Comparison of ENCODE assay signal across 15 cellular contexts in the genomic region with DNA sequence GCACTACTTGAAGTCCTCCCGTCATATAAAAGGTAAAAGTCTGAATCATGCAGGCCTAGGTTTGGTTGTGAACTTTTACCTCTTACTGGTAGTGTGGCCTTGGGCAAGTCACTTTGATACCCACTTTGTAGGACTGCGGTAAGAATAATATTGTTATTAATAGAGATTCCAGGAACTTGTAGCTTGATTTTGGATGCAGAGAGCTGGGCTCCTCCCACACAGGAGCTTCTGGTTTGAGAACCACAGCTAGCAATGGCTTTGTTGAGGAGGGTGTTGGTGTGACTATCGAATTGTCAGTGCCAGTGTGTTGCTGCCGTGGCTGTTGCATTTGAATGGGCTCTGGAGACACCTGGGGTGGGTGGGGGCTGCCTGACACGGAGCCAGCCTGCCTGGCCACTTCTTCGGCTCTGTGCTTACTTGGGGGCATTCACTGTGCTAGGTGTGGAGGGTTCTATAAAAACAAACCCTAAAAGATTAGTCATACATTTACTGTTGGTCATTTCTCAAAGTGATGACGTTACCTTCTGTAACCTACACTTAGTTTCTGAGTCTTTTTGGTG. TPM values are rescaled to one million over a fixed set of nuclear protein-coding genes. Genes with fewer than 3 reads are reported as not detected.
A peak's percentile ranks its signal among the peaks of the same experiment; 100 is the strongest.
DNase-seq lines count a peak whose midpoint lies in the region; ATAC-seq, FAIRE-seq and TF ChIP-seq lines count a peak whose summit lies in the region.
"Had no signal": no experiment of that assay in that cellular context is flagged by ENCODE, and none has a peak within 500 bp of the region (broad histone marks: within the 10 kb centered on the region; RNA-seq: fewer than 3 reads in every experiment).

No MANE protein-coding gene starts in this region.

- in situ Hi-C loops in IMR-90 (cut with MboI; ENCODE audit: low sequenced_read_pairs) = no loop called here

- no peak overlapping the region for H2BK12ac ChIP-seq in H1 (ENCODE audit: low read depth, low read length)

- H3K23me2 ChIP-seq in H1 (ENCODE audit: low read depth, low read length) = no peaks in the 10 kb centered on the region

- TF ChIP-seq CTCF in SK-N-SH (IDR thresholded peaks at IDR 0.05) (no peak), IMR-90 (conservative IDR thresholded peaks at IDR 0.05; ENCODE audit: low read depth, low read length) (no peak), H1 (IDR thresholded peaks at IDR 0.05; ENCODE audit: control extremely low read depth in 1 of 3, insufficient read depth in 1 of 3, low read depth in 1 of 3, low read length in 3 of 3) (no peak), osteoblast (IDR thresholded peaks at IDR 0.05; ENCODE audit: extremely low read depth, low read depth, low read length) (no peak), WERI-Rb-1 (IDR thresholded peaks at IDR 0.05; ENCODE audit: low read depth, low read length) (no peak)

- H3K9me2 ChIP-seq in SK-N-SH = no peaks in the 10 kb centered on the region

- peak overlapping the region; percentile 27; the same call in 1 of the 2 replicates for H2AK5ac ChIP-seq in IMR-90 (ENCODE audit: low read depth, low read length)
- no peak overlapping the region for H2AK5ac ChIP-seq in H1 (ENCODE audit: low read depth, low read length)

- intact Hi-C loops in IMR-90 (cut with micrococcal nuclease) = no loop called here

- FAIRE-seq in H1 (lab: Jason Lieb, UNC) = peak; percentile 19
- FAIRE-seq: endothelial cell of umbilical vein had no signal

- H2AFZ ChIP-seq in SK-N-SH (ENCODE audit: low read depth) (no peak overlapping the region), IMR-90 (replicated peaks; ENCODE audit: low read length, poor library complexity) (no peak overlapping the region), H1 (ENCODE audit: low read length) (no peak overlapping the region), osteoblast (ENCODE audit: low read length) (no peak overlapping the region)

- H3K79me1 ChIP-seq in IMR-90 (ENCODE audit: low read depth in 1 of 2, low read length in 2 of 2) = peaks cover 66 to 93% of the 10 kb centered on the region in 2 experiments
- peaks cover 6% of the 10 kb centered on the region for H3K79me1 ChIP-seq in H1 (ENCODE audit: low read depth, low read length)

- POLR2A ChIA-PET in SK-N-SH (lab: Yijun Ruan, JAX) = no interaction called here
- POLR2A ChIA-PET in IMR-90 (lab: Charles Lee; ENCODE audit: unreplicated experiment) = no interaction called here
- POLR2A ChIA-PET in H1 (lab: Charles Lee; ENCODE audit: partially characterized antibody) = interaction anchor here (0.6 kb wide), 1 partner anchor 37 kb away, joined by 5 read pairs; no protein-coding TSS in a partner anchor

- no peak for TF ChIP-seq RAD21 in SK-N-SH (IDR thresholded peaks at IDR 0.05; ENCODE audit: low read length)
- TF ChIP-seq RAD21 in IMR-90 (IDR thresholded peaks at IDR 0.05; ENCODE audit: low read length) = no peak
- peak in 1 of 2 experiments; percentile 4; a peak in 1 of 4 replicates for TF ChIP-seq RAD21 in H1 (IDR thresholded peaks at IDR 0.05 in 1 of 2, conservative IDR thresholded peaks at IDR 0.05 in 1 of 2; ENCODE audit: low read depth in 2 of 2, low read length in 2 of 2)

- no peak overlapping the region for H2AK9ac ChIP-seq in IMR-90 (replicated peaks; ENCODE audit: low read depth, low read length, poor library complexity)

- H2BK20ac ChIP-seq in IMR-90 (ENCODE audit: low read depth, low read length) (peak overlapping the region; percentile 12; the same call in 1 of the 2 replicates), H1 (ENCODE audit: low read length) (0 out of 2 replicates have a peak overlapping the region, but pooled peaks have one; percentile 66)

- TF ChIP-seq EP300 in SK-N-SH (IDR thresholded peaks at IDR 0.05; ENCODE audit: borderline replicate concordance in 1 of 2, low read depth in 1 of 2, low read length in 1 of 2) (no peak), H1 (IDR thresholded peaks at IDR 0.05; ENCODE audit: borderline replicate concordance in 1 of 2, low read depth in 2 of 2, low read length in 2 of 2) (no peak)

- H3K4me1 ChIP-seq in SK-N-SH (ENCODE audit: control insufficient read depth in 1 of 2, insufficient read depth in 2 of 2, low read depth in 1 of 2, low read length in 1 of 2) (peaks cover 65 to 82% of the 10 kb centered on the region in 2 experiments), IMR-90 (ENCODE audit: control insufficient read depth, insufficient read depth, low read length) (peaks cover 33% of the 10 kb centered on the region), H1 (replicated peaks in 1 of 4; ENCODE audit: control insufficient read depth in 3 of 4, insufficient read depth in 4 of 4, low read length in 3 of 4) (peaks cover 6 to 15% (median 13%) of the 10 kb centered on the region in 4 experiments; a peak in 6 of 7 replicates), osteoblast (ENCODE audit: insufficient read depth, low read length) (peaks cover 41% of the 10 kb centered on the region)

- H3K4me2 ChIP-seq in SK-N-SH (no peak overlapping the region), IMR-90 (ENCODE audit: low read depth, low read length) (no peak overlapping the region), H1 (ENCODE audit: insufficient read depth in 1 of 2, low read depth in 2 of 2, low read length in 2 of 2) (peak overlapping the region; percentile 50; a peak in 3 of 4 replicates), osteoblast (ENCODE audit: insufficient read depth, low read length) (no peak overlapping the region)

- dilution Hi-C loops in IMR-90 (cut with HindIII; ENCODE audit: low sequenced_read_pairs, unreplicated experiment) = no loop called here

- H4K91ac ChIP-seq in IMR-90 (ENCODE audit: insufficient read depth, low read depth, low read length) (no peak overlapping the region), H1 (replicated peaks; ENCODE audit: insufficient read length, low read length) (no peak overlapping the region)

- peaks cover 100% of the 10 kb centered on the region for H3K79me2 ChIP-seq in SK-N-SH (ENCODE audit: insufficient read depth)
- H3K79me2 ChIP-seq in H1 (ENCODE audit: control insufficient read depth in 1 of 2, insufficient read depth in 2 of 2, low read length in 2 of 2) = peaks cover 0 to 65% of the 10 kb centered on the region in 2 experiments; a peak in 3 of 4 replicates
- peaks cover 96% of the 10 kb centered on the region for H3K79me2 ChIP-seq in osteoblast (ENCODE audit: insufficient read depth, low read length)

- DNase-seq in SK-N-SH (no peak), IMR-90 (no peak), H1 (ENCODE audit: low read depth in 1 of 2, low spot score in 2 of 2) (peak in 1 of 2 experiments; percentile 36), osteoblast (ENCODE audit: insufficient read length, low spot score, missing footprints) (no peak), SKM-1 (lab: John Stamatoyannopoulos, UW; ENCODE audit: unreplicated experiment) (no peak), ecto neural progenitor cell (ENCODE audit: low spot score) (no peak), WERI-Rb-1 (no peak)
- DNase-seq: heart right ventricle; NCI-H1694; NCI-H510A treated with DMSO at 0.1 percent for 48 hours; stimulated activated CD4-positive, alpha-beta T cell treated with anti-CD3 and anti-CD28 coated beads, Interleukin-4, amount 100 ng/mL, for 24 hours had no signal

- H4K5ac ChIP-seq in IMR-90 (ENCODE audit: low read depth, low read length) (no peak overlapping the region), H1 (ENCODE audit: insufficient read length, low read depth, low read length) (no peak overlapping the region)

- H3K9me1 ChIP-seq in IMR-90 (ENCODE audit: insufficient read depth, low read length) = peaks cover 45% of the 10 kb centered on the region

- H3K36me3 ChIP-seq in SK-N-SH (replicated peaks in 1 of 2; ENCODE audit: control insufficient read depth in 1 of 2, insufficient read depth in 2 of 2, low read length in 1 of 2) (peaks cover 0 to 6% of the 10 kb centered on the region in 2 experiments), IMR-90 (ENCODE audit: control insufficient read depth, insufficient read depth, low read length) (no peaks in the 10 kb centered on the region), H1 (ENCODE audit: control insufficient read depth in 2 of 4, insufficient read depth in 4 of 4, low read length in 3 of 4) (no peaks in the 10 kb centered on the region), osteoblast (ENCODE audit: insufficient read depth, low read length) (no peaks in the 10 kb centered on the region), WERI-Rb-1 (no peaks in the 10 kb centered on the region)
- H3K36me3 ChIP-seq: heart right ventricle had no signal

- no peaks in the 10 kb centered on the region for H4K20me1 ChIP-seq in SK-N-SH (ENCODE audit: insufficient read depth)
- H4K20me1 ChIP-seq in IMR-90 (ENCODE audit: insufficient read depth, low read length) = peaks cover 19% of the 10 kb centered on the region; the same call in 1 of the 2 replicates
- H4K20me1 ChIP-seq in H1 (replicated peaks in 1 of 2; ENCODE audit: control insufficient read depth in 1 of 2, insufficient read depth in 2 of 2, low read length in 2 of 2) = peaks cover 0 to 1% of the 10 kb centered on the region in 2 experiments
- H4K20me1 ChIP-seq in osteoblast (ENCODE audit: insufficient read depth, low read length) = no peaks in the 10 kb centered on the region

- ATAC-seq in SK-N-SH treated with all-trans-retinoic acid at 6 μM for 48 hours (no peak), IMR-90 (ENCODE audit: low read depth) (no peak)
- ATAC-seq: heart right ventricle, sciatic nerve had no signal

- H3K4me3 ChIP-seq in SK-N-SH (ENCODE audit: low read depth in 2 of 2, low read length in 1 of 2) (no peak overlapping the region), IMR-90 (ENCODE audit: insufficient read depth, low read depth, low read length) (no peak overlapping the region), H1 (ENCODE audit: extremely low read depth in 1 of 4, insufficient read depth in 2 of 4, low read depth in 3 of 4, low read length in 4 of 4) (peak overlapping the region in 2 of 4 experiments; percentile 10 to 21; a peak in 2 of 8 replicates), osteoblast (ENCODE audit: insufficient read depth, low read length) (no peak overlapping the region), WERI-Rb-1 (ENCODE audit: low read depth, low read length) (no peak overlapping the region)
- H3K4me3 ChIP-seq: heart right ventricle had no signal

- H2BK5ac ChIP-seq in IMR-90 (ENCODE audit: low read depth, low read length, poor library complexity, severe bottlenecking) = no peak overlapping the region
- no peak overlapping the region for H2BK5ac ChIP-seq in H1 (ENCODE audit: low read depth, low read length)

- no peak overlapping the region for H3K18ac ChIP-seq in IMR-90 (ENCODE audit: low read depth, low read length)
- no peak overlapping the region for H3K18ac ChIP-seq in H1 (ENCODE audit: extremely low read depth, low read length)

- H3K56ac ChIP-seq in IMR-90 (ENCODE audit: extremely low read depth, insufficient read depth, low read length) (peak overlapping the region; percentile 43; the same call in 1 of the 2 replicates), H1 (replicated peaks; ENCODE audit: insufficient read length, low read depth, low read length) (no peak overlapping the region)

- H3K14ac ChIP-seq in IMR-90 (replicated peaks; ENCODE audit: low read depth, low read length) = peak overlapping the region; percentile 68; the same call in 1 of the 2 replicates
- H3K14ac ChIP-seq in H1 (ENCODE audit: insufficient read length) = no peak overlapping the region

- peak overlapping the region; percentile 44; the same call in 1 of the 2 replicates for H3K23ac ChIP-seq in IMR-90 (ENCODE audit: low read depth, low read length)
- no peak overlapping the region for H3K23ac ChIP-seq in H1 (ENCODE audit: insufficient read length)

- H3K9me3 ChIP-seq in SK-N-SH (no peaks in the 10 kb centered on the region), IMR-90 (ENCODE audit: control insufficient read depth, insufficient read depth, low read length) (no peaks in the 10 kb centered on the region), H1 (ENCODE audit: insufficient read depth in 2 of 2, low read depth in 1 of 2, low read length in 1 of 2) (no peaks in the 10 kb centered on the region), osteoblast (ENCODE audit: low read depth, low read length) (no peaks in the 10 kb centered on the region), WERI-Rb-1 (ENCODE audit: severe bottlenecking) (no peaks in the 10 kb centered on the region)
- H3K9me3 ChIP-seq: heart right ventricle had no signal

- CTCF ChIA-PET in SK-N-SH (lab: Yijun Ruan, JAX) (interaction anchor here (0.8 to 1.1 kb wide), 2 partner anchors 18 to 27 kb away, joined by 3 read pairs; no protein-coding TSS in a partner anchor), IMR-90 (lab: Yijun Ruan, JAX) (no interaction called here), H1 (lab: Charles Lee; ENCODE audit: partially characterized antibody) (interaction anchor here (0.6 to 1.5 kb wide), 4 partner anchors 9 to 48 kb away, joined by 3 to 6 read pairs (median 3); no protein-coding TSS in a partner anchor)

- H3K9ac ChIP-seq in SK-N-SH (no peak overlapping the region), IMR-90 (ENCODE audit: low read depth, low read length) (no peak overlapping the region), H1 (replicated peaks in 1 of 4; ENCODE audit: extremely low read depth in 1 of 4, low read depth in 3 of 4, low read length in 3 of 4) (0 out of 7 replicates have a peak overlapping the region, but pooled peaks of 1 of the 4 experiments have one; percentile 0)

- no peak overlapping the region for H2BK15ac ChIP-seq in IMR-90 (ENCODE audit: low read depth, low read length)
- no peak overlapping the region for H2BK15ac ChIP-seq in H1 (ENCODE audit: low read length)

- no peak overlapping the region for H2BK120ac ChIP-seq in IMR-90 (ENCODE audit: low read depth, low read length)
- H2BK120ac ChIP-seq in H1 (replicated peaks; ENCODE audit: low read depth, low read length) = no peak overlapping the region

- peaks cover 31% of the 10 kb centered on the region for H3F3A ChIP-seq in SK-N-SH (replicated peaks; ENCODE audit: insufficient read depth)

- H3K27ac ChIP-seq in SK-N-SH (ENCODE audit: low read depth in 2 of 2, low read length in 1 of 2) = peak overlapping the region; percentile 82 to 100
- H3K27ac ChIP-seq in IMR-90 (ENCODE audit: insufficient read depth, low read length) = no peak overlapping the region
- H3K27ac ChIP-seq in H1 (ENCODE audit: low read depth, low read length) = no peak overlapping the region
- peak overlapping the region; percentile 23 for H3K27ac ChIP-seq in osteoblast (ENCODE audit: low read depth, low read length)
- no peak overlapping the region for H3K27ac ChIP-seq in WERI-Rb-1
- H3K27ac ChIP-seq: 22Rv1 had no signal

- H3K4ac ChIP-seq in IMR-90 (ENCODE audit: low read depth, low read length) = 0 out of 2 replicates have a peak overlapping the region, but pooled peaks have one; percentile 28
- H3K4ac ChIP-seq in H1 (replicated peaks; ENCODE audit: insufficient read length, low read depth, low read length) = no peak overlapping the region

- 85% methylated on average over 7 of the region's 7 CpGs for WGBS in SK-N-SH (ENCODE audit: low lambda C conversion rate)
- WGBS in IMR-90 (ENCODE audit: extremely low coverage in 2 of 2, insufficient read length in 1 of 2), 2 experiments = no CpG with 5 or more reads among the region's 7 CpGs
- 28% methylated on average over 7 of the region's 7 CpGs; no CpG with 5 or more reads in 1 of the 2 experiments for WGBS in H1 (ENCODE audit: extremely low coverage in 1 of 2, insufficient coverage in 1 of 2, insufficient read length in 1 of 2, insufficient replicate concordance in 2 of 2, low coverage in 1 of 2, low lambda C conversion rate in 2 of 2, missing lambda C conversion rate in 1 of 2), 2 experiments

- no peaks in the 10 kb centered on the region for H3K27me3 ChIP-seq in SK-N-SH (ENCODE audit: insufficient read depth)
- H3K27me3 ChIP-seq in IMR-90 (ENCODE audit: control insufficient read depth, insufficient read depth, low read length) = no peaks in the 10 kb centered on the region
- no peaks in the 10 kb centered on the region for H3K27me3 ChIP-seq in H1 (replicated peaks in 1 of 4; ENCODE audit: control insufficient read depth in 3 of 4, extremely low read depth in 1 of 4, insufficient read depth in 3 of 4, low read length in 3 of 4)
- H3K27me3 ChIP-seq in osteoblast (ENCODE audit: insufficient read depth, low read length) = no peaks in the 10 kb centered on the region
- no peaks in the 10 kb centered on the region for H3K27me3 ChIP-seq in WERI-Rb-1 (ENCODE audit: insufficient read depth, low read depth, severe bottlenecking)
- H3K27me3 ChIP-seq: heart right ventricle had no signal

- H4K8ac ChIP-seq in IMR-90 (ENCODE audit: low read depth in 2 of 2, low read length in 2 of 2) (0 out of 4 replicates have a peak overlapping the region, but pooled peaks of 1 of the 2 experiments have one; percentile 12), H1 (ENCODE audit: extremely low read depth, insufficient read depth, low read length) (no peak overlapping the region)

- BruUV-seq in IMR-90 (replicated peaks; lab: Mats Ljungman, UMichigan) = no TSS peak

- TF ChIP-seq POLR2A in IMR-90 (IDR thresholded peaks at IDR 0.05; ENCODE audit: low read depth, low read length) (no peak), H1 (IDR thresholded peaks at IDR 0.05; ENCODE audit: control extremely low read depth in 1 of 2, low read depth in 2 of 2, low read length in 2 of 2) (no peak)

RNA-seq across cellular contexts. Expression of a gene that starts 38.5 kb away (rescaled TPM):
- polyA plus RNA-seq in SK-N-SH (2012; rRNA removed) (37.9 and 41.4 TPM in 2 replicates), IMR-90 (2012; rRNA removed) (25.0 and 28.1 TPM in 2 replicates), H1 (2011; rRNA removed) (8.6 and 10.2 TPM in 2 replicates)
- 46.4 and 46.7 TPM in 2 replicates for polyA plus RNA-seq in SK-N-SH (2012; cell fraction: cytosol; rRNA removed)
- 60.7 and 79.4 TPM in 2 replicates for polyA plus RNA-seq in SK-N-SH (2012; cell fraction: nucleus; rRNA removed)
- total RNA-seq in IMR-90 (2012; rRNA removed) (19.7 and 26.9 TPM in 2 replicates), osteoblast (56.0 and 66.2 TPM in 2 replicates)
- 10.0 and 11.4 TPM in 2 replicates for polyA plus RNA-seq in IMR-90 (2012; cell fraction: cytosol; rRNA removed)
- 23.8 and 56.1 TPM in 2 replicates for polyA plus RNA-seq in IMR-90 (2012; cell fraction: nucleus; rRNA removed; ENCODE audit: low replicate concordance)
- 16.6 and 18.7 TPM in 2 replicates for total RNA-seq in H1 (2021; fragmentation: NEBNext Ultra II Directional; extraction: Animal tissue kit (Norgen Biotek cat#: 25700))
- 9.5 TPM for polyA plus RNA-seq in H1 (2011; cell fraction: cytosol; rRNA removed)
- polyA plus RNA-seq in H1 (2011; cell fraction: nucleus; rRNA removed) = 10.5 TPM
- polyA plus RNA-seq in H1 (2012, experiment 1 of 2) = 9.0 to 13.2 TPM (median 10.2 TPM) in 4 replicates
- polyA plus RNA-seq in H1 (2012, experiment 2 of 2) = 0.70 TPM
- polyA plus RNA-seq in H1 (2013, experiment 1 of 2) = 10.7 TPM
- 11.2 TPM for polyA plus RNA-seq in H1 (2013, experiment 2 of 2)
- 15.3 and 16.8 TPM in 2 replicates for polyA minus RNA-seq in H1 (2011; rRNA and poly(A)+ RNA removed)
- polyA minus RNA-seq in H1 (2011; cell fraction: cytosol; rRNA and poly(A)+ RNA removed) = 8.6 TPM
- polyA minus RNA-seq in H1 (2011; cell fraction: nucleus; rRNA and poly(A)+ RNA removed) = 19.0 TPM

Comparison
In these comparisons a context has a peak if more than half of its experiments do, and no peak if none do; other contexts are left out.
1. H3K27ac ChIP-seq: peak in SK-N-SH (2 of 2) and osteoblast (single experiment); none in IMR-90 (single experiment), H1 (single experiment) and WERI-Rb-1 (single experiment).
2. H3K4me2 ChIP-seq: peak in H1 (2 of 2); none in SK-N-SH (single experiment), IMR-90 (single experiment) and osteoblast (single experiment).